1 cellular context compared by ENCODE assay signal in genomic region chr14:37232907-37233481, GRCh38.
TF ChIP-seq lines count a peak whose summit lies in the region.

No MANE protein-coding gene starts in this region.

TF ChIP-seq in neural cell, 6 proteins besides CTCF, POLR2A, EP300 and RAD21 (continued from another document):
- no peak for TF ChIP-seq REST (IDR thresholded peaks at IDR 0.05; ENCODE audit: borderline replicate concordance)
- no peak for TF ChIP-seq EZH2 (IDR thresholded peaks at IDR 0.05; ENCODE audit: borderline replicate concordance, insufficient read depth, low read length, poor library complexity, severe bottlenecking)
- no peak for TF ChIP-seq MXI1 (conservative IDR thresholded peaks at IDR 0.05; ENCODE audit: poor library complexity, severe bottlenecking)
